In genomic region chr20:50731055-50731929, GRCh38 we compare ENCODE assay signal across 1 cellular context.
TF ChIP-seq lines count a peak whose summit lies in the region.

PARD6B (plus strand) TSS chr20:50731580; CDS start chr20:50731787, 207 bp downstream.

TF ChIP-seq in WTC11, 78 proteins besides CTCF, POLR2A, EP300 and RAD21 (continued from another document and continues in another):
- 0 out of 2 replicates have a peak, but pooled peaks have one; percentile 11 for TF ChIP-seq E2F4 (CRISPR knock-in tag; IDR thresholded peaks at IDR 0.05; ENCODE audit: borderline replicate concordance, low read depth)
- no peak for TF ChIP-seq FOXJ3 (CRISPR knock-in tag; IDR thresholded peaks at IDR 0.05; ENCODE audit: borderline replicate concordance)
- no peak for TF ChIP-seq ERG (CRISPR knock-in tag; IDR thresholded peaks at IDR 0.05)
- TF ChIP-seq FOXP4 (CRISPR knock-in tag; IDR thresholded peaks at IDR 0.05), result peak; percentile 56; the same call in 1 of the 2 replicates
- no peak for TF ChIP-seq FOXK1 (CRISPR knock-in tag; IDR thresholded peaks at IDR 0.05)
- TF ChIP-seq ESRRA (CRISPR knock-in tag; IDR thresholded peaks at IDR 0.05; ENCODE audit: borderline replicate concordance), result peak; percentile 83
- TF ChIP-seq ZNF138 (CRISPR knock-in tag; conservative IDR thresholded peaks at IDR 0.05), result no peak
- no peak for TF ChIP-seq TEAD1 (CRISPR knock-in tag; IDR thresholded peaks at IDR 0.05)
- TF ChIP-seq ZNF416 (CRISPR knock-in tag; IDR thresholded peaks at IDR 0.05), result 0 out of 2 replicates have a peak, but pooled peaks have one; percentile 5
- TF ChIP-seq ZNF281 (CRISPR knock-in tag; IDR thresholded peaks at IDR 0.05), result 0 out of 2 replicates have a peak, but pooled peaks have one; percentile 55
- 0 out of 2 replicates have a peak, but pooled peaks have one; percentile 18 for TF ChIP-seq ZBTB43 (CRISPR knock-in tag; IDR thresholded peaks at IDR 0.05)
- TF ChIP-seq TEAD4 (CRISPR knock-in tag; IDR thresholded peaks at IDR 0.05), result no peak
- TF ChIP-seq SP1 (CRISPR knock-in tag; conservative IDR thresholded peaks at IDR 0.05), result peak; percentile 95
- TF ChIP-seq MXD4 (CRISPR knock-in tag; IDR thresholded peaks at IDR 0.05; ENCODE audit: borderline replicate concordance), result no peak
- peak; percentile 92 for TF ChIP-seq GABPB1 (CRISPR knock-in tag; IDR thresholded peaks at IDR 0.05)
- peak; percentile 49; the same call in 1 of the 2 replicates for TF ChIP-seq HMGXB4 (CRISPR knock-in tag; IDR thresholded peaks at IDR 0.05)
- peak; percentile 37; the same call in 1 of the 2 replicates for TF ChIP-seq USF1 (CRISPR knock-in tag; IDR thresholded peaks at IDR 0.05)
- no peak for TF ChIP-seq ZNF263 (CRISPR knock-in tag; IDR thresholded peaks at IDR 0.05; ENCODE audit: low read depth)
- TF ChIP-seq NR3C1 (CRISPR knock-in tag; conservative IDR thresholded peaks at IDR 0.05; ENCODE audit: low read depth), result 0 out of 2 replicates have a peak, but pooled peaks have one; percentile 37
- no peak for TF ChIP-seq CBFB (CRISPR knock-in tag; IDR thresholded peaks at IDR 0.05; ENCODE audit: low read depth)
- no peak for TF ChIP-seq OVOL2 (CRISPR knock-in tag; IDR thresholded peaks at IDR 0.05; ENCODE audit: borderline replicate concordance)
- TF ChIP-seq SMAD4 (CRISPR knock-in tag; IDR thresholded peaks at IDR 0.05), result no peak
- TF ChIP-seq ELF4 (CRISPR knock-in tag; IDR thresholded peaks at IDR 0.05; ENCODE audit: low read depth), result peak; percentile 89; the same call in 1 of the 2 replicates
- no peak for TF ChIP-seq ZNF232 (CRISPR knock-in tag; IDR thresholded peaks at IDR 0.05)
- TF ChIP-seq PREB (CRISPR knock-in tag; IDR thresholded peaks at IDR 0.05; ENCODE audit: borderline replicate concordance), result peak; percentile 63; the same call in 1 of the 2 replicates
- TF ChIP-seq ZNF512 (CRISPR knock-in tag; IDR thresholded peaks at IDR 0.05; ENCODE audit: borderline replicate concordance), result no peak
- no peak for TF ChIP-seq ZNF121 (CRISPR knock-in tag; IDR thresholded peaks at IDR 0.05)
- no peak for TF ChIP-seq NR1H2 (CRISPR knock-in tag; IDR thresholded peaks at IDR 0.05)
- TF ChIP-seq NFATC4 (CRISPR knock-in tag; IDR thresholded peaks at IDR 0.05), result no peak
- no peak for TF ChIP-seq ATF2 (CRISPR knock-in tag; IDR thresholded peaks at IDR 0.05; ENCODE audit: borderline replicate concordance, low read depth)
- no peak for TF ChIP-seq SOX15 (CRISPR knock-in tag; IDR thresholded peaks at IDR 0.05)
- TF ChIP-seq ZMAT4 (CRISPR knock-in tag; IDR thresholded peaks at IDR 0.05), result no peak
- TF ChIP-seq GRHL2 (CRISPR knock-in tag; IDR thresholded peaks at IDR 0.05; ENCODE audit: insufficient replicate concordance, severe bottlenecking), result no peak
- TF ChIP-seq RELA (CRISPR knock-in tag; IDR thresholded peaks at IDR 0.05; ENCODE audit: borderline replicate concordance), result no peak
- peak; percentile 68 for TF ChIP-seq USF2 (CRISPR knock-in tag; IDR thresholded peaks at IDR 0.05)
- no peak for TF ChIP-seq ATF3 (CRISPR knock-in tag; conservative IDR thresholded peaks at IDR 0.05)
- TF ChIP-seq GTF2I (CRISPR knock-in tag; conservative IDR thresholded peaks at IDR 0.05), result no peak
- no peak for TF ChIP-seq TCF7 (CRISPR knock-in tag; IDR thresholded peaks at IDR 0.05; ENCODE audit: low read depth)
- TF ChIP-seq ATF1 (CRISPR knock-in tag; IDR thresholded peaks at IDR 0.05), result 0 out of 2 replicates have a peak, but pooled peaks have one; percentile 30
